ENCODE assay signal across 14 cellular contexts in the genomic region with DNA sequence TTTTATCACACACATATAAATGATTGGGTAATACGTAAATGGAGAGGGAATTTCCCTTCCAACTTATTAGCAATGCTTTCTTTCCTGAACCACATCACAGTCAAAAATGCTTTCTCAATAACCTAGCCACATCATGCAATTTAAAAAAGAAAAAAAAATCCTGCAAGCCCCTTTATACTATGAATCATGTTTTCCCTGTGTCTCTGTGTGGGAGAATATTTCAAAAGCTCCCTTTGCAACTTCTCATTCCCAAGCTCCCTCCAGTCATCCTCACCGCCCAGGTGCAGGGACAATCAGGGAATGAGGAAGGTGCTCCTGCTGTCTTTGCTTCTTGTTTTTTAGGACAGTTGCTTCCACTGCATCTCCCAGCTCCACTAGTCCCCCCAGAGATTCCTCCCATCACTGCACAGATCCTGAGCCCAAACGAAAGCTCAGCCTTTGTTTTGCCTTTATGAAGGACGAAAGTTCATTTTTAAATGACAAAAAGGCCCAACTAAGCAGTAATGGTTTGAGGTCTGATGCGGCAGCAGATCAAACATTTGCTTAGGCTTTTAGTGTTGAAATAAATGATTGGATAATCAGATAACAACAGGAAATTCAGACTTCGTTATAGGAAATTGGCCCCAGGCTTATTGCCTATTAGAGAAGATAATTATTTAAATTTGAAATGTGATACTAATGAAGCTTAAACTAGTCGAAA. TPM values are rescaled to one million over a fixed set of nuclear protein-coding genes. Genes with fewer than 3 reads are reported as not detected.
DNase-seq lines count a peak whose midpoint lies in the region; ATAC-seq and TF ChIP-seq lines count a peak whose summit lies in the region.
"Had no signal": no experiment of that assay in that cellular context is flagged by ENCODE, and none has a peak within 500 bp of the region (broad histone marks: within the 10 kb centered on the region; RNA-seq: fewer than 3 reads in every experiment).

No MANE protein-coding gene starts in this region.

- no peak overlapping the region for H3K4me2 ChIP-seq in PC-9

- peaks cover 12% of the 10 kb centered on the region; the same call in 1 of the 2 replicates for H3F3A ChIP-seq in PC-9 (ENCODE audit: insufficient read depth, low read depth)

- intact Hi-C loops in PC-9 (cut with micrococcal nuclease; ENCODE audit: unreplicated experiment), result no loop called here
- intact Hi-C loops in CD4-positive, alpha-beta memory T cell (cut with micrococcal nuclease), result no loop called here

- no peaks in the 10 kb centered on the region for H3K4me1 Mint-ChIP-seq in CD4-positive, alpha-beta memory T cell
- H3K4me1 Mint-ChIP-seq: central memory CD8-positive, alpha-beta T cell; naive thymus-derived CD8-positive, alpha-beta T cell had no signal

- H3K4me3 ChIP-seq in RWPE2 (ENCODE audit: severe bottlenecking) (no peak overlapping the region), fibroblast of the aortic adventitia (ENCODE audit: low read depth, low read length) (no peak overlapping the region), skeletal muscle cell (ENCODE audit: low read depth, low read length) (no peak overlapping the region), PC-9 (no peak overlapping the region)
- H3K4me3 ChIP-seq in CD4-positive, alpha-beta memory T cell (ENCODE audit: low read length in 2 of 2), result no peak overlapping the region
- H3K4me3 ChIP-seq: testis had no signal

- 0 out of 2 replicates have a peak, but pooled peaks cover 4% of the 10 kb centered on the region for H3K9me2 ChIP-seq in PC-9 (ENCODE audit: insufficient read depth)

- H3K9me3 Mint-ChIP-seq in CD4-positive, alpha-beta memory T cell, result no peaks in the 10 kb centered on the region
- H3K9me3 Mint-ChIP-seq: central memory CD8-positive, alpha-beta T cell; naive thymus-derived CD8-positive, alpha-beta T cell had no signal

- no peak for TF ChIP-seq CTCF in RWPE2 (IDR thresholded peaks at IDR 0.05; ENCODE audit: poor library complexity, severe bottlenecking)
- no peak for TF ChIP-seq CTCF in fibroblast of the aortic adventitia (IDR thresholded peaks at IDR 0.05; ENCODE audit: insufficient read depth, low read length)
- TF ChIP-seq CTCF in PC-9 (conservative IDR thresholded peaks at IDR 0.05), result no peak

- peak overlapping the region; percentile 72 for H3K27ac ChIP-seq in RWPE2 (ENCODE audit: poor library complexity, severe bottlenecking)
- H3K27ac ChIP-seq in PC-9, result no peak overlapping the region
- H3K27ac ChIP-seq in CD4-positive, alpha-beta memory T cell (ENCODE audit: low read depth, low read length), result no peak overlapping the region
- H3K27ac ChIP-seq: testis had no signal

- POLR2A ChIA-PET in PC-9 (lab: Charles Lee; ENCODE audit: unreplicated experiment), result interaction anchor here (0.7 kb wide), 1 partner anchor 1703 kb away, joined by 6 read pairs; no protein-coding TSS in a partner anchor
- POLR2A ChIA-PET in CD4-positive, alpha-beta memory T cell (lab: Charles Lee; ENCODE audit: partially characterized antibody), result no interaction called here

- no peak overlapping the region for H2AFZ ChIP-seq in PC-9

- no peaks in the 10 kb centered on the region for H3K27me3 ChIP-seq in RWPE2 (ENCODE audit: insufficient read depth, poor library complexity, severe bottlenecking)
- H3K27me3 ChIP-seq in PC-9 (ENCODE audit: insufficient read depth, low read depth), result no peaks in the 10 kb centered on the region
- no peaks in the 10 kb centered on the region for H3K27me3 ChIP-seq in CD4-positive, alpha-beta memory T cell (ENCODE audit: insufficient read depth, low read length)
- H3K27me3 ChIP-seq: testis had no signal

- no peaks in the 10 kb centered on the region for H3K36me3 Mint-ChIP-seq in CD4-positive, alpha-beta memory T cell
- H3K36me3 Mint-ChIP-seq: naive thymus-derived CD8-positive, alpha-beta T cell had no signal

- no TSS peak for BruUV-seq in PC-9 (replicated peaks; lab: Mats Ljungman, UMichigan)

- H3K4me1 ChIP-seq in RWPE2 (ENCODE audit: insufficient read depth, poor library complexity, severe bottlenecking) (peaks cover 36% of the 10 kb centered on the region), PC-9 (replicated peaks; ENCODE audit: insufficient read depth) (peaks cover 12% of the 10 kb centered on the region)
- no peaks in the 10 kb centered on the region for H3K4me1 ChIP-seq in CD4-positive, alpha-beta memory T cell (ENCODE audit: insufficient read depth, low read length)
- H3K4me1 ChIP-seq: testis had no signal

- peak; percentile 65 for ATAC-seq in RWPE2 (ENCODE audit: low read depth)
- no peak for ATAC-seq in HG03139 (IDR thresholded peaks at IDR 0.05; ENCODE audit: unreplicated experiment)
- ATAC-seq: naive thymus-derived CD8-positive, alpha-beta T cell had no signal

- H4K20me1 ChIP-seq in PC-9 (ENCODE audit: insufficient read depth), result no peaks in the 10 kb centered on the region

- H3K9me3 ChIP-seq in RWPE2 (ENCODE audit: severe bottlenecking) (no peaks in the 10 kb centered on the region), PC-9 (ENCODE audit: insufficient read depth, low read depth) (no peaks in the 10 kb centered on the region)
- no peaks in the 10 kb centered on the region for H3K9me3 ChIP-seq in CD4-positive, alpha-beta memory T cell (ENCODE audit: control insufficient read depth in 1 of 2, low read length in 2 of 2)
- H3K9me3 ChIP-seq: testis had no signal

- CTCF ChIA-PET in PC-9 (lab: Charles Lee), result no interaction called here
- CTCF ChIA-PET in CD4-positive, alpha-beta memory T cell (lab: Charles Lee; ENCODE audit: partially characterized antibody), result interaction anchor here (1.2 kb wide), 1 partner anchor 30 kb away, joined by 5 read pairs; no protein-coding TSS in a partner anchor

- no peaks in the 10 kb centered on the region for H3K79me2 ChIP-seq in PC-9 (ENCODE audit: low read depth)

- no peak overlapping the region for H3K27ac Mint-ChIP-seq in CD4-positive, alpha-beta memory T cell
- H3K27ac Mint-ChIP-seq: naive thymus-derived CD8-positive, alpha-beta T cell had no signal

- peaks cover 0 to 3% of the 10 kb centered on the region in 2 donors for H3K27me3 Mint-ChIP-seq in CD4-positive, alpha-beta memory T cell
- H3K27me3 Mint-ChIP-seq: naive thymus-derived CD8-positive, alpha-beta T cell had no signal

- H3K36me3 ChIP-seq in RWPE2 (ENCODE audit: low read depth) (no peaks in the 10 kb centered on the region), PC-9 (ENCODE audit: low read depth) (no peaks in the 10 kb centered on the region)
- H3K36me3 ChIP-seq in CD4-positive, alpha-beta memory T cell (ENCODE audit: insufficient read depth, low read length), result no peaks in the 10 kb centered on the region

- DNase-seq in ELR (ENCODE audit: low read depth), result peak; percentile 51
- DNase-seq in RWPE2 (ENCODE audit: low spot score), result no peak
- peak; percentile 84 for DNase-seq in fibroblast of the aortic adventitia (ENCODE audit: low read depth)
- DNase-seq in skeletal muscle cell (ENCODE audit: low read depth), result peak; percentile 76
- no peak for DNase-seq in mesenteric fat pad (ENCODE audit: low spot score)
- no peak for DNase-seq in PC-9
- no peak for DNase-seq in CD4-positive, alpha-beta memory T cell
- DNase-seq: naive thymus-derived CD8-positive, alpha-beta T cell; NCI-H774; stimulated activated CD4-positive, alpha-beta T cell treated with anti-CD3 and anti-CD28 coated beads, Interleukin-4, amount 100 ng/mL, for 24 hours; T-helper 2 cell; testis had no signal

- H3K4me3 Mint-ChIP-seq in CD4-positive, alpha-beta memory T cell, result no peak overlapping the region
- H3K4me3 Mint-ChIP-seq: central memory CD8-positive, alpha-beta T cell; naive thymus-derived CD8-positive, alpha-beta T cell had no signal

RNA-seq across cellular contexts. Expression of a gene that starts 47.8 kb away (rescaled TPM):
- not detected in 2 replicates for total RNA-seq in fibroblast of the aortic adventitia (ENCODE audit: low replicate concordance)
- total RNA-seq in mesenteric fat pad, result not detected
- not detected in 2 replicates for total RNA-seq in PC-9 (2021)
- total RNA-seq in CD4-positive, alpha-beta memory T cell, result not detected
- polyA plus RNA-seq in CD4-positive, alpha-beta memory T cell, result not detected
- total RNA-seq: naive thymus-derived CD8-positive, alpha-beta T cell had no signal
- polyA plus RNA-seq: naive thymus-derived CD8-positive, alpha-beta T cell had no signal

Comparison
In these comparisons a context has a peak if more than half of its experiments do, and no peak if none do; other contexts are left out.
1. DNase-seq: peak in ELR (single experiment), fibroblast of the aortic adventitia (single experiment) and skeletal muscle cell (single experiment); none in RWPE2 (single experiment), mesenteric fat pad (single experiment), PC-9 (0 of 2) and CD4-positive, alpha-beta memory T cell (0 of 5).